ENCODE assay signal across 9 cellular contexts in the genomic region with DNA sequence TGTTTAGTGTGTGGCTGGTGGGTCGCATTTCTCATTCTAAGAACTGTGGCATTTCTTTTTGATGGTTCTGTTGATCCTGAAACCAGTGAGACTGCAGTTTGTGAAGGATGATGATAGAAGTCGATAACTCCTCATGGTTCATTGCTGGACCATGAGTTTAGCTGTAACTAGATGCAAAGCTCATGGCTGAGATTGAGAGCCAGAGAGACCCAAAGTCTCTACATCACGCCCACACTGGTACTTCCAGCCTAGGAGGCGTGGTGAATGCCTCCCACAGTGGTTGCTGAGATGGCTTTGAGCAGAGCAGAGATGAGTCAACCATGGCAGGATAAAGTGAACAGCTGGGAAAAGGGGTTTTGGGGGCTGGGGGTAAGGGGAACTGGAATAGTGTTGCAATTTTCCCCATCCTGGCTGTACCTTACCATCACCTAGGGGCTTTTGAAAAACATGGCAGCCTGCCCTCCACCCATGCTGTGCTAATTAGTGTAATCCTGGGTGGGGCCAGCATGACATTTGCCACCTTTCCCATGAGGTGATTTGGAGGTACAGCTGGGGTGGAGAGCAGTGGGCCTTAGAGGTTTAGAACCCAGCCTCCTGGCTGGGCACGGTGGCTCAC. TPM values are rescaled to one million over a fixed set of nuclear protein-coding genes. Genes with fewer than 3 reads are reported as not detected.
DNase-seq lines count a peak whose midpoint lies in the region; ATAC-seq and TF ChIP-seq lines count a peak whose summit lies in the region.
"Had no signal": no experiment of that assay in that cellular context is flagged by ENCODE, and none has a peak within 500 bp of the region (broad histone marks: within the 10 kb centered on the region; RNA-seq: fewer than 3 reads in every experiment).

No MANE protein-coding gene starts in this region.

- peak overlapping the region; percentile 81 for H3K27ac Mint-ChIP-seq in activated CD4-positive, alpha-beta T cell treated with anti-CD3 and anti-CD28 coated beads, Interleukin-2, amount 10 ng/mL, durations not matched to agents 7 days and 5 days
- peak overlapping the region; percentile 31 for H3K27ac Mint-ChIP-seq in osteocyte (ENCODE audit: unreplicated experiment)

- POLR2A ChIA-PET in activated CD4-positive, alpha-beta T cell treated with anti-CD3 and anti-CD28 coated beads, Interleukin-2, amount 10 ng/mL, durations not matched to agents 7 days and 5 days (lab: Charles Lee), result no interaction called here

- H3K9me3 Mint-ChIP-seq in activated CD4-positive, alpha-beta T cell treated with anti-CD3 and anti-CD28 coated beads, Interleukin-2, amount 10 ng/mL, durations not matched to agents 7 days and 5 days, result peaks cover 6% of the 10 kb centered on the region
- H3K9me3 Mint-ChIP-seq in osteocyte (ENCODE audit: unreplicated experiment), result no peaks in the 10 kb centered on the region

- peaks cover 97% of the 10 kb centered on the region for H3K4me1 Mint-ChIP-seq in activated CD4-positive, alpha-beta T cell treated with anti-CD3 and anti-CD28 coated beads, Interleukin-2, amount 10 ng/mL, durations not matched to agents 7 days and 5 days
- peaks cover 18% of the 10 kb centered on the region for H3K4me1 Mint-ChIP-seq in osteocyte (ENCODE audit: unreplicated experiment)

- peaks cover 62% of the 10 kb centered on the region for H3K36me3 Mint-ChIP-seq in activated CD4-positive, alpha-beta T cell treated with anti-CD3 and anti-CD28 coated beads, Interleukin-2, amount 10 ng/mL, durations not matched to agents 7 days and 5 days (ENCODE audit: low read depth)
- no peaks in the 10 kb centered on the region for H3K36me3 Mint-ChIP-seq in osteocyte (ENCODE audit: unreplicated experiment)

- DNase-seq in activated CD4-positive, alpha-beta T cell treated with anti-CD3 and anti-CD28 coated beads, Interleukin-2, amount 10 ng/mL, durations not matched to agents 7 days and 5 days, result peak; percentile 40
- DNase-seq in osteocyte (ENCODE audit: extremely low spot score, unreplicated experiment), result no peak
- no peak for DNase-seq in AG20443 (ENCODE audit: low spot score)
- no peak for DNase-seq in NCI-H1048 (lab: John Stamatoyannopoulos, UW)
- no peak for DNase-seq in posterior vena cava (ENCODE audit: low spot score)
- DNase-seq in Right ventricle myocardium superior, result no peak
- DNase-seq: PC-9 had no signal

- H3K27me3 Mint-ChIP-seq in activated CD4-positive, alpha-beta T cell treated with anti-CD3 and anti-CD28 coated beads, Interleukin-2, amount 10 ng/mL, durations not matched to agents 7 days and 5 days, result no peaks in the 10 kb centered on the region
- H3K27me3 Mint-ChIP-seq in osteocyte (ENCODE audit: unreplicated experiment), result no peaks in the 10 kb centered on the region

- no peak for TF ChIP-seq CTCF in osteocyte (IDR thresholded peaks at IDR 0.05)

- intact Hi-C loops in posterior vena cava (cut with DNase I), result no loop called here
- intact Hi-C loops in Right ventricle myocardium superior (cut with DNase I), result no loop called here

- H3K4me3 Mint-ChIP-seq in activated CD4-positive, alpha-beta T cell treated with anti-CD3 and anti-CD28 coated beads, Interleukin-2, amount 10 ng/mL, durations not matched to agents 7 days and 5 days, result peak overlapping the region; percentile 37
- H3K4me3 Mint-ChIP-seq in osteocyte (ENCODE audit: unreplicated experiment), result no peak overlapping the region

- ATAC-seq in GM18907 (IDR thresholded peaks at IDR 0.05; ENCODE audit: unreplicated experiment), result peak; percentile 39
- ATAC-seq in HG02870 (IDR thresholded peaks at IDR 0.05; ENCODE audit: unreplicated experiment), result peak; percentile 45
- no peak for ATAC-seq in Right ventricle myocardium superior (ENCODE audit: poor library complexity)

- CTCF ChIA-PET in activated CD4-positive, alpha-beta T cell treated with anti-CD3 and anti-CD28 coated beads, Interleukin-2, amount 10 ng/mL, durations not matched to agents 7 days and 5 days (lab: Charles Lee), result interaction anchor here (1.3 to 2.0 kb wide), 2 partner anchors 19 to 181 kb away, joined by 3 to 9 read pairs; no protein-coding TSS in a partner anchor

RNA-seq across cellular contexts. Expression of gene INPP4A, which starts 24.1 kb away (rescaled TPM):
- total RNA-seq in activated CD4-positive, alpha-beta T cell treated with anti-CD3 and anti-CD28 coated beads, Interleukin-2, amount 10 ng/mL, durations not matched to agents 7 days and 5 days, result 100 to 1,000 TPM; 140 to 165 TPM
- total RNA-seq in osteocyte, result 31.4 and 31.5 TPM in 2 replicates
- total RNA-seq in posterior vena cava, result 10 to 100 TPM; 31.5 to 42.9 TPM
- total RNA-seq in Right ventricle myocardium superior, result 16.8 TPM
